Comparison of ENCODE assay signal across 19 cellular contexts in genomic region chr18:56388571-56388970, GRCh38.
A peak's percentile ranks its signal among the peaks of the same experiment; 100 is the strongest.
DNase-seq lines count a peak whose midpoint lies in the region; ATAC-seq, FAIRE-seq and TF ChIP-seq lines count a peak whose summit lies in the region.
"Had no signal": no experiment of that assay in that cellular context is flagged by ENCODE, and none has a peak within 500 bp of the region (broad histone marks: within the 10 kb centered on the region; RNA-seq: fewer than 3 reads in every experiment).

No MANE protein-coding gene starts in this region.

- 89% methylated on average over 5 of the region's 5 CpGs for WGBS in SK-N-SH (ENCODE audit: low lambda C conversion rate)

- TF ChIP-seq RAD21 in SK-N-SH (IDR thresholded peaks at IDR 0.05; ENCODE audit: low read length) = no peak

- peak; percentile 30 for ATAC-seq in upper lobe of right lung
- ATAC-seq in stimulated activated naive B cell treated with anti-CD40 and anti-IgM and Interleukin-4, amounts not matched to agents 10 μg/mL and 1 μg/mL and 100 μg/mL, for 72 hours (replicated peaks) = no peak
- ATAC-seq: GM12878, HCT116 had no signal

- H3K9me3 ChIP-seq in astrocyte (ENCODE audit: insufficient read depth, low read depth, low read length) (no peaks in the 10 kb centered on the region), upper lobe of right lung (no peaks in the 10 kb centered on the region), PC-9 (ENCODE audit: insufficient read depth, low read depth) (no peaks in the 10 kb centered on the region), SK-N-SH (no peaks in the 10 kb centered on the region)
- H3K9me3 ChIP-seq: BLaER1 had no signal

- no peak overlapping the region for H3K27ac ChIP-seq in astrocyte (ENCODE audit: low read depth, low read length)
- H3K27ac ChIP-seq in upper lobe of right lung = no peak overlapping the region
- no peak overlapping the region for H3K27ac ChIP-seq in PC-9
- no peak overlapping the region for H3K27ac ChIP-seq in SK-N-SH (ENCODE audit: low read depth in 2 of 2, low read length in 1 of 2)
- H3K27ac ChIP-seq: 22Rv1, BLaER1, GM23248 had no signal

- H3K4me1 Mint-ChIP-seq in astrocyte (ENCODE audit: low read depth, unreplicated experiment) = no peaks in the 10 kb centered on the region
- H3K4me1 Mint-ChIP-seq in stimulated activated naive B cell treated with anti-CD40 and anti-IgM and Interleukin-4, amounts not matched to agents 10 μg/mL and 1 μg/mL and 100 μg/mL, for 72 hours = no peaks in the 10 kb centered on the region
- H3K4me1 Mint-ChIP-seq: CD8-positive, alpha-beta memory T cell; IgD-negative memory B cell had no signal

- H3K4me2 ChIP-seq in astrocyte (ENCODE audit: low read length) (no peak overlapping the region), PC-9 (no peak overlapping the region), SK-N-SH (no peak overlapping the region)
- H3K4me2 ChIP-seq: BLaER1 had no signal

- no peaks in the 10 kb centered on the region for H4K20me1 ChIP-seq in astrocyte (ENCODE audit: insufficient read depth, low read length)
- no peaks in the 10 kb centered on the region for H4K20me1 ChIP-seq in PC-9 (ENCODE audit: insufficient read depth)
- no peaks in the 10 kb centered on the region for H4K20me1 ChIP-seq in SK-N-SH (ENCODE audit: insufficient read depth)
- H4K20me1 ChIP-seq: BLaER1 had no signal

- CTCF ChIA-PET in PC-9 (lab: Charles Lee) (no interaction called here), SK-N-SH (lab: Yijun Ruan, JAX) (no interaction called here)

- POLR2A ChIA-PET in PC-9 (lab: Charles Lee; ENCODE audit: unreplicated experiment) (interaction anchor here (0.7 kb wide), 1 partner anchor 1203 kb away, joined by 7 read pairs; no protein-coding TSS in a partner anchor), SK-N-SH (lab: Yijun Ruan, JAX) (no interaction called here)

- H3K9me3 Mint-ChIP-seq in astrocyte (ENCODE audit: unreplicated experiment) = peaks cover 4% of the 10 kb centered on the region
- H3K9me3 Mint-ChIP-seq in stimulated activated naive B cell treated with anti-CD40 and anti-IgM and Interleukin-4, amounts not matched to agents 10 μg/mL and 1 μg/mL and 100 μg/mL, for 72 hours = no peaks in the 10 kb centered on the region
- H3K9me3 Mint-ChIP-seq: IgD-negative memory B cell had no signal

- H3K27me3 Mint-ChIP-seq in astrocyte (ENCODE audit: low read depth, unreplicated experiment) = no peaks in the 10 kb centered on the region
- no peaks in the 10 kb centered on the region for H3K27me3 Mint-ChIP-seq in stimulated activated naive B cell treated with anti-CD40 and anti-IgM and Interleukin-4, amounts not matched to agents 10 μg/mL and 1 μg/mL and 100 μg/mL, for 72 hours
- H3K27me3 Mint-ChIP-seq: IgD-negative memory B cell had no signal

- no peaks in the 10 kb centered on the region for H3K79me2 ChIP-seq in astrocyte (ENCODE audit: insufficient read depth, low read length)
- H3K79me2 ChIP-seq in PC-9 (ENCODE audit: low read depth) = no peaks in the 10 kb centered on the region
- no peaks in the 10 kb centered on the region for H3K79me2 ChIP-seq in SK-N-SH (ENCODE audit: insufficient read depth)

- DNase-seq in NCI-H1417 (lab: John Stamatoyannopoulos, UW) (peak in 2 of 3 experiments; percentile 18 to 72), NCI-H1417 treated with DMSO at 0.1 percent for 48 hours (lab: John Stamatoyannopoulos, UW) (no peak), astrocyte (ENCODE audit: low read depth) (peak; percentile 26), epithelial cell of esophagus (ENCODE audit: low read depth) (peak; percentile 49), upper lobe of right lung (no peak), PC-9 (no peak), SK-N-SH (no peak)
- DNase-seq in stimulated activated naive B cell treated with anti-CD40 and anti-IgM and Interleukin-4, amounts not matched to agents 10 μg/mL and 1 μg/mL and 100 μg/mL, for 72 hours = no peak
- DNase-seq: AML-193; CD8-positive, alpha-beta memory T cell; DMS53 had no signal

- no peak for FAIRE-seq in astrocyte (lab: Jason Lieb, UNC)
- FAIRE-seq: GM12878, GM18507, H54 had no signal

- BruUV-seq in PC-9 (replicated peaks; lab: Mats Ljungman, UMichigan) = no TSS peak

- no peak overlapping the region for H3K9ac ChIP-seq in astrocyte (ENCODE audit: low read length)
- H3K9ac ChIP-seq in SK-N-SH = no peak overlapping the region
- H3K9ac ChIP-seq: BLaER1, GM23248 had no signal

- no peak for TF ChIP-seq EP300 in SK-N-SH (IDR thresholded peaks at IDR 0.05; ENCODE audit: borderline replicate concordance in 1 of 2, low read depth in 1 of 2, low read length in 1 of 2)

- no peak overlapping the region for H2AFZ ChIP-seq in astrocyte (ENCODE audit: low read depth, low read length)
- no peak overlapping the region for H2AFZ ChIP-seq in PC-9
- H2AFZ ChIP-seq in SK-N-SH (ENCODE audit: low read depth) = no peak overlapping the region
- H2AFZ ChIP-seq: GM23248 had no signal

- H3K27me3 ChIP-seq in astrocyte (ENCODE audit: insufficient read depth, low read length) = no peaks in the 10 kb centered on the region
- H3K27me3 ChIP-seq in upper lobe of right lung = no peaks in the 10 kb centered on the region
- no peaks in the 10 kb centered on the region for H3K27me3 ChIP-seq in PC-9 (ENCODE audit: insufficient read depth, low read depth)
- H3K27me3 ChIP-seq in SK-N-SH (ENCODE audit: insufficient read depth) = no peaks in the 10 kb centered on the region
- H3K27me3 ChIP-seq: BLaER1 had no signal

- H3K36me3 ChIP-seq in astrocyte (ENCODE audit: insufficient read depth, low read length) (no peaks in the 10 kb centered on the region), upper lobe of right lung (no peaks in the 10 kb centered on the region), PC-9 (ENCODE audit: low read depth) (no peaks in the 10 kb centered on the region), SK-N-SH (replicated peaks in 1 of 2; ENCODE audit: control insufficient read depth in 1 of 2, insufficient read depth in 2 of 2, low read length in 1 of 2) (no peaks in the 10 kb centered on the region)
- H3K36me3 ChIP-seq: BLaER1 had no signal

- H3F3A ChIP-seq in PC-9 (ENCODE audit: insufficient read depth, low read depth) (no peaks in the 10 kb centered on the region), SK-N-SH (replicated peaks; ENCODE audit: insufficient read depth) (no peaks in the 10 kb centered on the region)

- H3K4me3 ChIP-seq in astrocyte (ENCODE audit: insufficient read depth, low read depth, low read length) (no peak overlapping the region), epithelial cell of esophagus (ENCODE audit: low read length) (no peak overlapping the region), upper lobe of right lung (no peak overlapping the region), PC-9 (no peak overlapping the region), SK-N-SH (ENCODE audit: low read depth in 2 of 2, low read length in 1 of 2) (no peak overlapping the region)
- H3K4me3 ChIP-seq: BLaER1, GM12878, GM23248 had no signal

- intact Hi-C loops in upper lobe of right lung (cut with DNase I) = no loop called here
- intact Hi-C loops in PC-9 (cut with micrococcal nuclease; ENCODE audit: unreplicated experiment) = no loop called here

- no peak overlapping the region for H3K27ac Mint-ChIP-seq in astrocyte (ENCODE audit: unreplicated experiment)
- H3K27ac Mint-ChIP-seq in stimulated activated naive B cell treated with anti-CD40 and anti-IgM and Interleukin-4, amounts not matched to agents 10 μg/mL and 1 μg/mL and 100 μg/mL, for 72 hours = no peak overlapping the region
- H3K27ac Mint-ChIP-seq: CD8-positive, alpha-beta memory T cell; IgD-negative memory B cell had no signal

- no peaks in the 10 kb centered on the region for H3K36me3 Mint-ChIP-seq in astrocyte (ENCODE audit: low read depth, unreplicated experiment)
- H3K36me3 Mint-ChIP-seq in stimulated activated naive B cell treated with anti-CD40 and anti-IgM and Interleukin-4, amounts not matched to agents 10 μg/mL and 1 μg/mL and 100 μg/mL, for 72 hours = no peaks in the 10 kb centered on the region
- H3K36me3 Mint-ChIP-seq: CD8-positive, alpha-beta memory T cell; IgD-negative memory B cell had no signal

- H3K4me3 Mint-ChIP-seq in astrocyte (ENCODE audit: unreplicated experiment) = no peak overlapping the region
- H3K4me3 Mint-ChIP-seq in stimulated activated naive B cell treated with anti-CD40 and anti-IgM and Interleukin-4, amounts not matched to agents 10 μg/mL and 1 μg/mL and 100 μg/mL, for 72 hours = no peak overlapping the region
- H3K4me3 Mint-ChIP-seq: CD8-positive, alpha-beta memory T cell; IgD-negative memory B cell had no signal

- no peak for TF ChIP-seq CTCF in astrocyte (IDR thresholded peaks at IDR 0.05; ENCODE audit: insufficient read depth, low read depth, low read length)
- no peak for TF ChIP-seq CTCF in epithelial cell of esophagus (IDR thresholded peaks at IDR 0.05; ENCODE audit: insufficient read depth, low read depth, low read length, missing control alignments)
- TF ChIP-seq CTCF in upper lobe of right lung (IDR thresholded peaks at IDR 0.05) = no peak
- TF ChIP-seq CTCF in PC-9 (conservative IDR thresholded peaks at IDR 0.05) = no peak
- TF ChIP-seq CTCF in SK-N-SH (IDR thresholded peaks at IDR 0.05) = no peak

- no peaks in the 10 kb centered on the region for H3K4me1 ChIP-seq in astrocyte (ENCODE audit: insufficient read depth, low read length)
- no peaks in the 10 kb centered on the region for H3K4me1 ChIP-seq in upper lobe of right lung
- no peaks in the 10 kb centered on the region for H3K4me1 ChIP-seq in PC-9 (replicated peaks; ENCODE audit: insufficient read depth)
- no peaks in the 10 kb centered on the region; a peak in 1 of 4 replicates for H3K4me1 ChIP-seq in SK-N-SH (ENCODE audit: control insufficient read depth in 1 of 2, insufficient read depth in 2 of 2, low read depth in 1 of 2, low read length in 1 of 2)
- H3K4me1 ChIP-seq: BLaER1 had no signal

- H3K9me2 ChIP-seq in PC-9 (ENCODE audit: insufficient read depth) (no peaks in the 10 kb centered on the region), SK-N-SH (no peaks in the 10 kb centered on the region)

TF ChIP-seq in SK-N-SH, 30 proteins besides CTCF, POLR2A, EP300 and RAD21:
- no peak for TF ChIP-seq TEAD4 (IDR thresholded peaks at IDR 0.05; ENCODE audit: borderline replicate concordance, insufficient read depth)

Comparison
In these comparisons a context has a peak if more than half of its experiments do, and no peak if none do; other contexts are left out.
1. DNase-seq: peak in NCI-H1417 (2 of 3), astrocyte (single experiment) and epithelial cell of esophagus (single experiment); none in NCI-H1417 treated with DMSO at 0.1 percent for 48 hours (single experiment), upper lobe of right lung (single experiment), stimulated activated naive B cell treated with anti-CD40 and anti-IgM and Interleukin-4, amounts not matched to agents 10 μg/mL and 1 μg/mL and 100 μg/mL, for 72 hours (single experiment), PC-9 (0 of 2) and SK-N-SH (single experiment).